In genomic region chr17:29138991-29139682, GRCh38 we compare ENCODE assay signal across 8 cellular contexts. TPM values are rescaled to one million over a fixed set of nuclear protein-coding genes. Genes with fewer than 3 reads are reported as not detected.
A peak's percentile ranks its signal among the peaks of the same experiment; 100 is the strongest.
DNase-seq lines count a peak whose midpoint lies in the region; ATAC-seq, FAIRE-seq and TF ChIP-seq lines count a peak whose summit lies in the region.

No MANE protein-coding gene starts in this region.

- H3K4me1 ChIP-seq in Loucy (ENCODE audit: insufficient read depth, low read length, poor library complexity, severe bottlenecking) (peaks cover 54% of the 10 kb centered on the region), adipocyte (ENCODE audit: control insufficient read depth, insufficient read depth, low read length) (peaks cover 40% of the 10 kb centered on the region), upper lobe of right lung (peaks cover 39% of the 10 kb centered on the region)

- intact Hi-C loops in upper lobe of right lung (cut with DNase I), result no loop called here

- no peaks in the 10 kb centered on the region for H3K9me2 ChIP-seq in Loucy (replicated peaks; ENCODE audit: low read depth, low read length)

- DNase-seq in GM12891 (ENCODE audit: insufficient read length, low spot score) (no peak), adipocyte (ENCODE audit: low read depth) (no peak), medulla oblongata (ENCODE audit: extremely low spot score) (peak; percentile 72), upper lobe of right lung (no peak), NCI-H1048 (lab: John Stamatoyannopoulos, UW) (no peak), NCI-H82 treated with DMSO at 0.1 percent for 48 hours (lab: John Stamatoyannopoulos, UW; ENCODE audit: unreplicated experiment) (no peak), foreskin melanocyte (no peak)

- H3K9ac ChIP-seq in Loucy (ENCODE audit: low read depth, low read length, poor library complexity, severe bottlenecking) (peak overlapping the region; percentile 100), adipocyte (ENCODE audit: low read length) (peak overlapping the region; percentile 62)

- TF ChIP-seq POLR2A in GM12891 (IDR thresholded peaks at IDR 0.05; ENCODE audit: low read depth, low read length), result no peak

- no peak overlapping the region for H2AFZ ChIP-seq in Loucy (ENCODE audit: low read length)

- peak; percentile 66 for FAIRE-seq in GM12891 (lab: Jason Lieb, UNC)

- peaks cover 78% of the 10 kb centered on the region for H3K79me2 ChIP-seq in Loucy (ENCODE audit: insufficient read depth, low read length)

- 0 out of 2 replicates have a peak, but pooled peaks cover 9% of the 10 kb centered on the region for H3F3A ChIP-seq in Loucy (ENCODE audit: low read depth)

- no peak for TF ChIP-seq CTCF in Loucy (conservative IDR thresholded peaks at IDR 0.05; ENCODE audit: low read length)
- no peak for TF ChIP-seq CTCF in upper lobe of right lung (IDR thresholded peaks at IDR 0.05)

- H3K36me3 ChIP-seq in Loucy (ENCODE audit: insufficient read depth, low read length), result peaks cover 11% of the 10 kb centered on the region; the same call in 1 of the 2 replicates
- no peaks in the 10 kb centered on the region for H3K36me3 ChIP-seq in adipocyte (ENCODE audit: control insufficient read depth, insufficient read depth, low read length, severe bottlenecking)
- peaks cover 5% of the 10 kb centered on the region for H3K36me3 ChIP-seq in upper lobe of right lung

- H3K4me3 ChIP-seq in Loucy (ENCODE audit: low read length, poor library complexity, severe bottlenecking), result peak overlapping the region; percentile 93
- peak overlapping the region; percentile 70 for H3K4me3 ChIP-seq in adipocyte (ENCODE audit: low read length)
- H3K4me3 ChIP-seq in upper lobe of right lung, result peak overlapping the region; percentile 47

- peaks cover 42% of the 10 kb centered on the region for H4K20me1 ChIP-seq in Loucy (ENCODE audit: insufficient read depth, low read length, poor library complexity, severe bottlenecking)

- ATAC-seq in upper lobe of right lung, result peak; percentile 40

- peak overlapping the region; percentile 93 for H3K4me2 ChIP-seq in Loucy (ENCODE audit: low read depth, low read length, poor library complexity, severe bottlenecking)

- no peaks in the 10 kb centered on the region for H3K9me3 ChIP-seq in Loucy (ENCODE audit: insufficient read depth, low read depth, low read length)
- no peaks in the 10 kb centered on the region for H3K9me3 ChIP-seq in adipocyte (ENCODE audit: control insufficient read depth, low read length)
- no peaks in the 10 kb centered on the region for H3K9me3 ChIP-seq in upper lobe of right lung

- H3K27me3 ChIP-seq in Loucy (ENCODE audit: insufficient read depth, low read length, poor library complexity, severe bottlenecking) (peaks cover 5% of the 10 kb centered on the region), adipocyte (replicated peaks; ENCODE audit: control insufficient read depth, insufficient read depth, low read length) (no peaks in the 10 kb centered on the region), upper lobe of right lung (no peaks in the 10 kb centered on the region)

- peak overlapping the region; percentile 84 for H3K27ac ChIP-seq in upper lobe of right lung

TF ChIP-seq in GM12891, 5 proteins besides CTCF, POLR2A, EP300 and RAD21:
- TF ChIP-seq TAF1 (IDR thresholded peaks at IDR 0.05; ENCODE audit: low read depth, low read length), result no peak
- TF ChIP-seq POU2F2 (IDR thresholded peaks at IDR 0.05; ENCODE audit: low read depth, low read length), result 0 out of 2 replicates have a peak, but pooled peaks have one; percentile 13
- peak; percentile 71 for TF ChIP-seq SPI1 (IDR thresholded peaks at IDR 0.05; ENCODE audit: low read depth, low read length)
- TF ChIP-seq PAX5 (IDR thresholded peaks at IDR 0.05; ENCODE audit: insufficient read depth, low read length, severe bottlenecking), result no peak
- TF ChIP-seq POLR2AphosphoS5 (IDR thresholded peaks at IDR 0.05; ENCODE audit: low read depth, low read length), result no peak

RNA-seq across cellular contexts. Expression of gene MYO18A, which starts 41.1 kb away (rescaled TPM):
- polyA plus RNA-seq in GM12891 (2012; ENCODE audit: low read depth, missing spikeins), result 25.5 TPM
- 51.0 TPM for total RNA-seq in upper lobe of right lung
